8 cellular contexts compared by ENCODE assay signal in the genomic region with DNA sequence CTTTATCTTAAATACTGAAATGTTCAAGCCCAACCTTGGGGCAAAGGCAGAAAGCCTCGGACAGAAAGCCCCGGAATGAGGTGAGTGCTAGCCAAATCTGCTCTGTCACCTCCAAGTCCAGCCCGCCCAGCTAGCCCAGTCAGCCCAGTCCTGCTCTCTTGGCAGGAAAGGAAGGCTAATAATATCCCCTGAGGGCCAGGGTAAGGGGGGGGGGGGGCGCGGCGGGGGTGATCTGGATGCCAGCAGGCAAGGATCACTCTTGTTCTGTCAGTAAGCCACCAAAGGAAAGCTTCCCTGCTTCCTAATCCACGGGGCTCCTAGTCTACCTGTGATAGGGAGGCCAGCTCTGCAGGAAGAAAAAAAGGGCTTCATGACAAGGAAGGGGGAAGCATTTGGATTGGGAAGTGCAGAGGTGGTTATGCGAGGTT. TPM values are rescaled to one million over a fixed set of nuclear protein-coding genes. Genes with fewer than 3 reads are reported as not detected.
DNase-seq lines count a peak whose midpoint lies in the region; ATAC-seq and TF ChIP-seq lines count a peak whose summit lies in the region.

No MANE protein-coding gene starts in this region.

- no peak overlapping the region for H3K27ac Mint-ChIP-seq in dendritic cell treated with granulocyte-macrophage colony-stimulating factor and Interleukin-4, amounts not matched to agents 40 ng/mL and 50 ng/mL, for 4 days
- H3K27ac Mint-ChIP-seq in memory B cell: no peak overlapping the region

- H3K36me3 ChIP-seq in vagina: no peaks in the 10 kb centered on the region

- ATAC-seq in memory B cell (ENCODE audit: low read depth) (no peak), HG02610 (IDR thresholded peaks at IDR 0.05; ENCODE audit: unreplicated experiment) (no peak), esophagus mucosa (no peak)

- DNase-seq in ELR (ENCODE audit: low read depth) (peak; percentile 63), NCI-H82 treated with DMSO at 0.1 percent for 48 hours (lab: John Stamatoyannopoulos, UW; ENCODE audit: unreplicated experiment) (peak; percentile 51), memory B cell (ENCODE audit: low spot score in 2 of 2) (no peak), vagina (ENCODE audit: extremely low spot score in 2 of 2) (no peak), KG1 (lab: John Stamatoyannopoulos, UW) (no peak)

- peaks cover 8% of the 10 kb centered on the region for H3K27me3 Mint-ChIP-seq in dendritic cell treated with granulocyte-macrophage colony-stimulating factor and Interleukin-4, amounts not matched to agents 40 ng/mL and 50 ng/mL, for 4 days
- H3K27me3 Mint-ChIP-seq in memory B cell: no peaks in the 10 kb centered on the region

- H3K4me3 Mint-ChIP-seq in dendritic cell treated with granulocyte-macrophage colony-stimulating factor and Interleukin-4, amounts not matched to agents 40 ng/mL and 50 ng/mL, for 4 days: peak overlapping the region; percentile 93
- H3K4me3 Mint-ChIP-seq in memory B cell: peak overlapping the region; percentile 92

- peaks cover 6% of the 10 kb centered on the region for H3K36me3 Mint-ChIP-seq in dendritic cell treated with granulocyte-macrophage colony-stimulating factor and Interleukin-4, amounts not matched to agents 40 ng/mL and 50 ng/mL, for 4 days (ENCODE audit: low read depth)
- H3K36me3 Mint-ChIP-seq in memory B cell: no peaks in the 10 kb centered on the region

- intact Hi-C loops in dendritic cell treated with granulocyte-macrophage colony-stimulating factor and Interleukin-4, amounts not matched to agents 40 ng/mL and 50 ng/mL, for 4 days (cut with micrococcal nuclease): no loop called here
- intact Hi-C loops in vagina (cut with DNase I): no loop called here

- peaks cover 31% of the 10 kb centered on the region for H3K4me1 Mint-ChIP-seq in dendritic cell treated with granulocyte-macrophage colony-stimulating factor and Interleukin-4, amounts not matched to agents 40 ng/mL and 50 ng/mL, for 4 days (ENCODE audit: low read depth)
- peaks cover 18% of the 10 kb centered on the region for H3K4me1 Mint-ChIP-seq in memory B cell

- H3K9me3 Mint-ChIP-seq in dendritic cell treated with granulocyte-macrophage colony-stimulating factor and Interleukin-4, amounts not matched to agents 40 ng/mL and 50 ng/mL, for 4 days: no peaks in the 10 kb centered on the region
- H3K9me3 Mint-ChIP-seq in memory B cell: no peaks in the 10 kb centered on the region

- no peak for TF ChIP-seq CTCF in vagina (IDR thresholded peaks at IDR 0.05)

- H3K4me1 ChIP-seq in vagina: peaks cover 16% of the 10 kb centered on the region

- no peaks in the 10 kb centered on the region for H3K9me3 ChIP-seq in vagina

- peak overlapping the region; percentile 61 to 91 for H3K4me3 ChIP-seq in vagina

- H3K27me3 ChIP-seq in vagina: no peaks in the 10 kb centered on the region

- H3K27ac ChIP-seq in vagina: peak overlapping the region; percentile 54

- TF ChIP-seq POLR2A in vagina (IDR thresholded peaks at IDR 0.05): no peak

RNA-seq across cellular contexts. Expression of a gene that starts 1.1 kb away (rescaled TPM):
- total RNA-seq in vagina (21.1 TPM), esophagus mucosa (15.3 TPM)

RNA-seq across cellular contexts. Expression of a gene that starts 28.8 kb away (rescaled TPM):
- total RNA-seq in vagina: 4.7 TPM
- 8.9 TPM for total RNA-seq in esophagus mucosa

Comparison
In these comparisons a context has a peak if more than half of its experiments do, and no peak if none do; other contexts are left out.
1. DNase-seq: peak in ELR (single experiment) and NCI-H82 treated with DMSO at 0.1 percent for 48 hours (single experiment); none in memory B cell (0 of 2), vagina (0 of 2) and KG1 (single experiment).